Comparison of ENCODE assay signal across 2 cellular contexts in the genomic region with DNA sequence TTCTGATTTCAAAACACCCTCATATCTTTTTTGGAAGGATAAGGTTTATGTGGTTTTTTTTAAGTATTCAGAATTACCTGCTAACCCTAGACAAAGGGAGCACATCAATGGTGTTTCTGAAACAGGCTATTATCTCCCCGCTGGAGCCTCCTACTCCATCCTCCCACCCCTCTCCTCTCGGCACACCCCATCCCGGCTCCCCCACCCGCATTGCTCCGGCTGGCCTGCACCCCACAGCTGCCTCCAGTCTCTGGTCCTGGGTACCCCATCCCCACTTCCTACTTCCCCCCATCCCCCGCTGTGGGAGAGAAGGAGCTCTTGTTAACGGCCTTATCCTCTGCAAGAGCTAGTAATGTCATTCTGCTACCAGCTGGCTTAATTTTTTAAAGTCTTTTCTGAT.
TF ChIP-seq lines count a peak whose summit lies in the region.

No MANE protein-coding gene starts in this region.

TF ChIP-seq in GM23338, 12 proteins besides CTCF, POLR2A, EP300 and RAD21:
- TF ChIP-seq, protein P1, sequence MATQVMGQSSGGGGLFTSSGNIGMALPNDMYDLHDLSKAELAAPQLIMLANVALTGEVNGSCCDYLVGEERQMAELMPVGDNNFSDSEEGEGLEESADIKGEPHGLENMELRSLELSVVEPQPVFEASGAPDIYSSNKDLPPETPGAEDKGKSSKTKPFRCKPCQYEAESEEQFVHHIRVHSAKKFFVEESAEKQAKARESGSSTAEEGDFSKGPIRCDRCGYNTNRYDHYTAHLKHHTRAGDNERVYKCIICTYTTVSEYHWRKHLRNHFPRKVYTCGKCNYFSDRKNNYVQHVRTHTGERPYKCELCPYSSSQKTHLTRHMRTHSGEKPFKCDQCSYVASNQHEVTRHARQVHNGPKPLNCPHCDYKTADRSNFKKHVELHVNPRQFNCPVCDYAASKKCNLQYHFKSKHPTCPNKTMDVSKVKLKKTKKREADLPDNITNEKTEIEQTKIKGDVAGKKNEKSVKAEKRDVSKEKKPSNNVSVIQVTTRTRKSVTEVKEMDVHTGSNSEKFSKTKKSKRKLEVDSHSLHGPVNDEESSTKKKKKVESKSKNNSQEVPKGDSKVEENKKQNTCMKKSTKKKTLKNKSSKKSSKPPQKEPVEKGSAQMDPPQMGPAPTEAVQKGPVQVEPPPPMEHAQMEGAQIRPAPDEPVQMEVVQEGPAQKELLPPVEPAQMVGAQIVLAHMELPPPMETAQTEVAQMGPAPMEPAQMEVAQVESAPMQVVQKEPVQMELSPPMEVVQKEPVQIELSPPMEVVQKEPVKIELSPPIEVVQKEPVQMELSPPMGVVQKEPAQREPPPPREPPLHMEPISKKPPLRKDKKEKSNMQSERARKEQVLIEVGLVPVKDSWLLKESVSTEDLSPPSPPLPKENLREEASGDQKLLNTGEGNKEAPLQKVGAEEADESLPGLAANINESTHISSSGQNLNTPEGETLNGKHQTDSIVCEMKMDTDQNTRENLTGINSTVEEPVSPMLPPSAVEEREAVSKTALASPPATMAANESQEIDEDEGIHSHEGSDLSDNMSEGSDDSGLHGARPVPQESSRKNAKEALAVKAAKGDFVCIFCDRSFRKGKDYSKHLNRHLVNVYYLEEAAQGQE (IDR thresholded peaks at IDR 0.05; ENCODE audit: unreplicated experiment) = no peak
- TF ChIP-seq ETS1 (IDR thresholded peaks at IDR 0.05) (no peak), JUNB (IDR thresholded peaks at IDR 0.05; ENCODE audit: unreplicated experiment) (no peak), STAT1 (IDR thresholded peaks at IDR 0.05; ENCODE audit: unreplicated experiment) (no peak), ZNF462 (CRISPR knock-in tag; IDR thresholded peaks at IDR 0.05) (no peak), ZNF331 (CRISPR knock-in tag; IDR thresholded peaks at IDR 0.05; ENCODE audit: low read depth) (no peak), NANOG (IDR thresholded peaks at IDR 0.05; ENCODE audit: borderline replicate concordance) (no peak)

TF ChIP-seq in HepG2, 621 proteins besides CTCF, POLR2A, EP300 and RAD21:
- no peak for TF ChIP-seq PREB (CRISPR knock-in tag; IDR thresholded peaks at IDR 0.05)
- TF ChIP-seq RXRB (CRISPR knock-in tag; IDR thresholded peaks at IDR 0.05; ENCODE audit: borderline replicate concordance) = no peak
- no peak for TF ChIP-seq PRDM10 (CRISPR knock-in tag; IDR thresholded peaks at IDR 0.05; ENCODE audit: low read depth)
- TF ChIP-seq TP53 (CRISPR knock-in tag; conservative IDR thresholded peaks at IDR 0.05) = no peak
- TF ChIP-seq ZNF749 (CRISPR knock-in tag; IDR thresholded peaks at IDR 0.05; ENCODE audit: borderline replicate concordance) = no peak
- TF ChIP-seq KLF9 (CRISPR knock-in tag; IDR thresholded peaks at IDR 0.05; ENCODE audit: low read depth) = no peak
- no peak for TF ChIP-seq ZNF672 (CRISPR knock-in tag; IDR thresholded peaks at IDR 0.05)
- TF ChIP-seq ATRX (CRISPR knock-in tag; IDR thresholded peaks at IDR 0.05; ENCODE audit: borderline replicate concordance) = no peak
- no peak for TF ChIP-seq ZNF207 (IDR thresholded peaks at IDR 0.05; ENCODE audit: borderline replicate concordance)
- TF ChIP-seq NFATC3 (CRISPR knock-in tag; IDR thresholded peaks at IDR 0.05) = no peak
- no peak for TF ChIP-seq ZNF670 (CRISPR knock-in tag; IDR thresholded peaks at IDR 0.05; ENCODE audit: borderline replicate concordance)
- no peak for TF ChIP-seq RBM39 (IDR thresholded peaks at IDR 0.05; ENCODE audit: low read depth, low read length, poor library complexity, severe bottlenecking)
- TF ChIP-seq, protein P2, sequence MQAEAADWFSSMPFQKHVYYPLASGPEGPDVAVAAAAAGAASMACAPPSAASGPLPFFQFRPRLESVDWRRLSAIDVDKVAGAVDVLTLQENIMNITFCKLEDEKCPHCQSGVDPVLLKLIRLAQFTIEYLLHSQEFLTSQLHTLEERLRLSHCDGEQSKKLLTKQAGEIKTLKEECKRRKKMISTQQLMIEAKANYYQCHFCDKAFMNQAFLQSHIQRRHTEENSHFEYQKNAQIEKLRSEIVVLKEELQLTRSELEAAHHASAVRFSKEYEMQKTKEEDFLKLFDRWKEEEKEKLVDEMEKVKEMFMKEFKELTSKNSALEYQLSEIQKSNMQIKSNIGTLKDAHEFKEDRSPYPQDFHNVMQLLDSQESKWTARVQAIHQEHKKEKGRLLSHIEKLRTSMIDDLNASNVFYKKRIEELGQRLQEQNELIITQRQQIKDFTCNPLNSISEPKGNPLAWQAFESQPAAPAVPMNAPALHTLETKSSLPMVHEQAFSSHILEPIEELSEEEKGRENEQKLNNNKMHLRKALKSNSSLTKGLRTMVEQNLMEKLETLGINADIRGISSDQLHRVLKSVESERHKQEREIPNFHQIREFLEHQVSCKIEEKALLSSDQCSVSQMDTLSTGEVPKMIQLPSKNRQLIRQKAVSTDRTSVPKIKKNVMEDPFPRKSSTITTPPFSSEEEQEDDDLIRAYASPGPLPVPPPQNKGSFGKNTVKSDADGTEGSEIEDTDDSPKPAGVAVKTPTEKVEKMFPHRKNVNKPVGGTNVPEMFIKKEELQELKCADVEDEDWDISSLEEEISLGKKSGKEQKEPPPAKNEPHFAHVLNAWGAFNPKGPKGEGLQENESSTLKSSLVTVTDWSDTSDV (CRISPR knock-in tag; IDR thresholded peaks at IDR 0.05) = no peak
- no peak for TF ChIP-seq IRF9 (CRISPR knock-in tag; IDR thresholded peaks at IDR 0.05; ENCODE audit: borderline replicate concordance)
- TF ChIP-seq TERF1 (CRISPR knock-in tag; IDR thresholded peaks at IDR 0.05) = no peak
- no peak for TF ChIP-seq ZNF550 (CRISPR knock-in tag; IDR thresholded peaks at IDR 0.05; ENCODE audit: borderline replicate concordance)
- TF ChIP-seq NKX3-1 (CRISPR knock-in tag; IDR thresholded peaks at IDR 0.05) = no peak
